Comparison of ENCODE assay signal across 8 cellular contexts in genomic region chr2:236569593-236569973, GRCh38. TPM values are rescaled to one million over a fixed set of nuclear protein-coding genes. Genes with fewer than 3 reads are reported as not detected.
DNase-seq lines count a peak whose midpoint lies in the region; TF ChIP-seq lines count a peak whose summit lies in the region.

Gene ACKR3, plus strand, starts transcription at chr2:236569825. Its CDS starts 10,641 bp downstream, at chr2:236580466.

- H3K4me2 ChIP-seq in GM23248 (ENCODE audit: unreplicated experiment): peak within 1 kb of the TSS; percentile 77

- H3K9me3 ChIP-seq in GM23248 (ENCODE audit: low read depth) (no peaks in the 10 kb centered on the region), sigmoid colon (no peaks in the 10 kb centered on the region)

- H3K27ac ChIP-seq in GM23248 (peak within 1 kb of the TSS; percentile 16; the same call in 1 of the 2 replicates), sigmoid colon (peak within 1 kb of the TSS; percentile 85 to 93 (median 87))

- no peak within 1 kb of the TSS; the same call in 1 of the 2 replicates for H2AFZ ChIP-seq in GM23248

- no peaks in the 10 kb centered on the region for H3K79me2 ChIP-seq in GM23248 (ENCODE audit: insufficient read depth)

- TF ChIP-seq EP300 in sigmoid colon (IDR thresholded peaks at IDR 0.05): no peak

- peak in 1 of 2 donors; percentile 60 for TF ChIP-seq POLR2A in sigmoid colon (IDR thresholded peaks at IDR 0.05)

- H3K4me1 ChIP-seq in GM23248 (ENCODE audit: insufficient read depth): peaks cover 4% of the 10 kb centered on the region; the same call in 1 of the 2 replicates
- peaks cover 0 to 76% (median 47%) of the 10 kb centered on the region in 4 donors for H3K4me1 ChIP-seq in sigmoid colon

- 4% methylated on average over 9 of the region's 9 CpGs for WGBS in GM23248 (ENCODE audit: low coverage in 1 of 2, low lambda C conversion rate in 2 of 2, missing lambda C conversion rate in 2 of 2), 2 experiments
- WGBS in sigmoid colon, 2 donors: 2 to 6% methylated on average over 9 of the region's 9 CpGs

- H3K27me3 ChIP-seq in GM23248 (replicated peaks; ENCODE audit: insufficient read depth): peaks cover 70% of the 10 kb centered on the region
- H3K27me3 ChIP-seq in sigmoid colon: no peaks in the 10 kb centered on the region

- H4K20me1 ChIP-seq in GM23248 (ENCODE audit: insufficient read depth): no peaks in the 10 kb centered on the region

- H3K9ac ChIP-seq in GM23248: peak within 1 kb of the TSS; percentile 67

- in situ Hi-C loops in GM23248 (cut with MboI): no loop called here
- in situ Hi-C loops in astrocyte of the cerebellum (cut with HindIII; ENCODE audit: low sequenced_read_pairs): loop anchor here (5.0 kb wide), 1 partner anchor 222 kb away; no protein-coding TSS in a partner anchor

- TF ChIP-seq CTCF in LNCAP (IDR thresholded peaks at IDR 0.05) (peak; percentile 56; the same call in 1 of the 2 replicates), astrocyte of the cerebellum (IDR thresholded peaks at IDR 0.05; ENCODE audit: low read depth, low read length, missing control alignments) (peak; percentile 69), sigmoid colon (IDR thresholded peaks at IDR 0.05) (peak in 3 of 4 experiments; percentile 30 to 44 (median 32))

- peak within 1 kb of the TSS; percentile 65 for H3K4me3 ChIP-seq in GM23248
- peak within 1 kb of the TSS; percentile 48 for H3K4me3 ChIP-seq in astrocyte of the cerebellum (ENCODE audit: low read depth, low read length)
- H3K4me3 ChIP-seq in sigmoid colon: peak within 1 kb of the TSS; percentile 28 to 57 (median 46)

- no peaks in the 10 kb centered on the region for H3K9me2 ChIP-seq in GM23248 (ENCODE audit: insufficient read depth)

- DNase-seq in ELR (ENCODE audit: low read depth): peak; percentile 49
- DNase-seq in GM23248: peak; percentile 85
- peak; percentile 60 for DNase-seq in SW480 (ENCODE audit: low spot score)
- DNase-seq in astrocyte of the cerebellum (ENCODE audit: low read depth): peak; percentile 74
- peak; percentile 60 for DNase-seq in iPS DF 19.7 (ENCODE audit: low read depth, low spot score)
- peak; percentile 92 for DNase-seq in sigmoid colon
- DNase-seq in GF-D8 (lab: John Stamatoyannopoulos, UW): no peak

- intact Hi-C loops in sigmoid colon (cut with DNase I): loop anchor here (5.0 kb wide), 3 partner anchors 73 to 217 kb away; no protein-coding TSS in a partner anchor

- H3K36me3 ChIP-seq in GM23248 (ENCODE audit: low read depth): no peaks in the 10 kb centered on the region
- H3K36me3 ChIP-seq in sigmoid colon: no peaks in the 10 kb centered on the region

- peaks cover 12% of the 10 kb centered on the region; the same call in 1 of the 2 replicates for H3F3A ChIP-seq in GM23248 (ENCODE audit: insufficient read depth)

RNA-seq across cellular contexts. Expression of gene ACKR3, which starts in this region (rescaled TPM):
- total RNA-seq in GM23248 (2014; rRNA removed; shearing (Covaris generic)): 6.1 and 10.1 TPM in 2 replicates
- polyA plus RNA-seq in GM23248 (2016; fragmentation: Nextera tagmentation; extraction: Ambion mirVana) (8.5 and 10.4 TPM in 2 replicates), sigmoid colon (10 to 100 TPM in 1 of 3 donors, 1 to 10 TPM in 2; 1.6 to 11.4 (median 9.8) TPM)
- total RNA-seq in sigmoid colon: 10 to 100 TPM; 17.0 to 39.1 (median 21.6) TPM
